30 cellular contexts compared by ENCODE assay signal in the genomic region with DNA sequence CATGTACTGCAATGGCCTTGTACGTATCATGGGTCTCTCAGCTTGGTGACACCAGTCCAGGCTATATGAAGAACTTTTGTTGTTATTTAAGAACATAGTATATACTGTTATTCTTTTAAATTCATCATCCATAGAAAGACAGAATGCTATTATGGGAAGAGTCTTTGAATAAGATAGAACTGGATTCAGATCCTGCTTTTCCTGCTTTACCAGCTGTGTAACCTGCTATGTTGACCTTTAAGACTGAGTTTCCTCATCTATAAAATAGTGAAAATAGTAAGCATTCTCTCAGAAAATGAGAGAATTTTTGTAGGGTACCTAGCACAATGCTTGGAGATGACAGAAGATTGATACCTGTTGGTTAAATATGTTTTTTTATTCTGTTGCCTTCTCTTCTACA.
"Had no signal": no experiment of that assay in that cellular context is flagged by ENCODE, and none has a peak within 500 bp of the region (broad histone marks: within the 10 kb centered on the region; RNA-seq: fewer than 3 reads in every experiment).

No MANE protein-coding gene starts in this region.

- H3K36me3 ChIP-seq: brain microvascular endothelial cell, cardiac muscle cell, WERI-Rb-1 had no signal

- H3K27me3 ChIP-seq: brain microvascular endothelial cell, cardiac muscle cell had no signal

- DNase-seq: activated CD4-positive, alpha-beta memory T cell treated with anti-CD3 and anti-CD28 coated beads, Interleukin-2, amount 10 ng/mL, durations not matched to agents 7 days and 5 days; activated CD4-positive, alpha-beta T cell treated with anti-CD3 and anti-CD28 coated beads for 1 hour; activated CD4-positive, alpha-beta T cell treated with anti-CD3 and anti-CD28 coated beads for 48 hours; activated CD4-positive, CD25-positive, alpha-beta regulatory T cell; activated CD8-positive, alpha-beta memory T cell treated with anti-CD3 and anti-CD28 coated beads for 24 hours; activated CD8-positive, alpha-beta memory T cell treated with anti-CD3 and anti-CD28 coated beads, Interleukin-2, amount 10 ng/mL, durations not matched to agents 7 days and 5 days; activated CD8-positive, alpha-beta memory T cell treated with anti-CD3 and anti-CD28 coated beads, Interleukin-2, amount 50 U/mL, for 48 hours; activated effector memory CD4-positive, alpha-beta T cell treated with anti-CD3 and anti-CD28 coated beads, Interleukin-2, amount 50 U/mL, for 16 hours; activated naive CD4-positive, alpha-beta T cell; activated naive CD4-positive, alpha-beta T cell treated with anti-CD3 and anti-CD28 coated beads, Interleukin-2, amount 50 U/mL, for 16 hours; activated naive CD8-positive, alpha-beta T cell treated with anti-CD3 and anti-CD28 coated beads for 36 hours; activated T-cell treated with anti-CD3 and anti-CD28 coated beads, Interleukin-2, amount 50 U/mL, for 48 hours; amniotic stem cell; aorta; brain microvascular endothelial cell; NCI-H1105; NCI-H1417 treated with DMSO at 0.1 percent for 48 hours; NCI-H2029; NCI-H345; NCI-H524 treated with DMSO at 0.1 percent for 48 hours; NCI-H748 treated with DMSO at 0.1 percent for 48 hours; NK-92 treated with Interleukin-12 subunit alpha and Interleukin-12 subunit beta, amount 100 ng/mL, for 24 hours; Right ventricle myocardium superior; SW 1271; T-helper 1 cell; T-helper 2 cell; T-helper 9 cell; WERI-Rb-1 had no signal

- H3K4me3 ChIP-seq: cardiac muscle cell had no signal

- ATAC-seq: activated CD8-positive, alpha-beta memory T cell treated with anti-CD3 and anti-CD28 coated beads, Interleukin-2, amount 10 ng/mL, durations not matched to agents 7 days and 5 days; activated T-helper 17 cell treated with anti-CD3 and anti-CD28 coated beads, Interleukin-2, amount 50 U/mL, for 72 hours had no signal

- H3K27ac ChIP-seq: brain microvascular endothelial cell, cardiac muscle cell, WERI-Rb-1 had no signal
